19 cellular contexts compared by ENCODE assay signal in genomic region chr13:113666951-113667701, GRCh38. TPM values are rescaled to one million over a fixed set of nuclear protein-coding genes. Genes with fewer than 3 reads are reported as not detected.
DNase-seq lines count a peak whose midpoint lies in the region; ATAC-seq and TF ChIP-seq lines count a peak whose summit lies in the region.
"Had no signal": no experiment of that assay in that cellular context is flagged by ENCODE, and none has a peak within 500 bp of the region (broad histone marks: within the 10 kb centered on the region; RNA-seq: fewer than 3 reads in every experiment).

GRK1 (plus strand) TSS chr13:113667219; CDS start chr13:113667387, 168 bp downstream.

- H3K4me2 ChIP-seq in GM23338 (no peak within 1 kb of the TSS), PC-3 (ENCODE audit: low read length) (no peak within 1 kb of the TSS), Karpas-422 (ENCODE audit: low read depth, low read length, poor library complexity, severe bottlenecking) (no peak within 1 kb of the TSS)
- H3K4me2 ChIP-seq: KMS-11 had no signal

- no peak within 1 kb of the TSS for H2AFZ ChIP-seq in GM23338
- H2AFZ ChIP-seq in PC-3 (ENCODE audit: low read length): no peak within 1 kb of the TSS
- no peak within 1 kb of the TSS for H2AFZ ChIP-seq in Karpas-422 (ENCODE audit: low read length)

- H3K36me3 ChIP-seq in GM23338 (ENCODE audit: insufficient read depth) (no peaks in the 10 kb centered on the region), PC-3 (ENCODE audit: low read depth, low read length) (no peaks in the 10 kb centered on the region), Karpas-422 (ENCODE audit: insufficient read depth, low read length) (no peaks in the 10 kb centered on the region)

- no peaks in the 10 kb centered on the region for H3K9me2 ChIP-seq in GM23338 (ENCODE audit: insufficient read depth)
- H3K9me2 ChIP-seq in PC-3 (replicated peaks; ENCODE audit: low read length): no peaks in the 10 kb centered on the region
- H3K9me2 ChIP-seq in Karpas-422 (replicated peaks; ENCODE audit: insufficient read depth, low read length): no peaks in the 10 kb centered on the region

- no peak for DNase-seq in GM23338 (ENCODE audit: low spot score)
- peak; percentile 35 for DNase-seq in NCI-H82 treated with DMSO at 0.1 percent for 48 hours (lab: John Stamatoyannopoulos, UW; ENCODE audit: unreplicated experiment)
- DNase-seq in islet precursor cell: peak; percentile 54
- DNase-seq in progenitor cell of endocrine pancreas (ENCODE audit: low spot score, unreplicated experiment): no peak
- no peak for DNase-seq in PC-3
- no peak for DNase-seq in GM03348 (ENCODE audit: low spot score)
- no peak for DNase-seq in Karpas-422
- DNase-seq: C1 segment of cervical spinal cord; DMS79; NCI-H1436; stimulated activated CD4-positive, alpha-beta T cell treated with anti-CD3 and anti-CD28 coated beads, Interleukin-15, amount 100 ng/mL, for 24 hours had no signal

- TF ChIP-seq CTCF in GM23338 (conservative IDR thresholded peaks at IDR 0.05; ENCODE audit: low read depth in 2 of 2) (no peak), progenitor cell of endocrine pancreas (IDR thresholded peaks at IDR 0.05; ENCODE audit: unreplicated experiment) (no peak), PC-3 (conservative IDR thresholded peaks at IDR 0.05; ENCODE audit: low read depth, low read length) (no peak)

- H3K36me3 Mint-ChIP-seq in GM23338 (ENCODE audit: low read depth): no peaks in the 10 kb centered on the region
- H3K36me3 Mint-ChIP-seq in progenitor cell of endocrine pancreas (ENCODE audit: insufficient read depth): no peaks in the 10 kb centered on the region

- no peaks in the 10 kb centered on the region for H3K79me2 ChIP-seq in GM23338 (replicated peaks; ENCODE audit: insufficient read depth)
- H3K79me2 ChIP-seq in PC-3 (ENCODE audit: low read length): no peaks in the 10 kb centered on the region
- H3K79me2 ChIP-seq in Karpas-422 (ENCODE audit: low read length): no peaks in the 10 kb centered on the region

- H3K4me3 Mint-ChIP-seq in GM23338 (no peak within 1 kb of the TSS), progenitor cell of endocrine pancreas (ENCODE audit: low read depth) (no peak within 1 kb of the TSS)
- H3K4me3 Mint-ChIP-seq: dendritic cell treated with granulocyte-macrophage colony-stimulating factor and Interleukin-4, amounts not matched to agents 40 ng/mL and 50 ng/mL, for 4 days had no signal

- no peaks in the 10 kb centered on the region for H3K27me3 ChIP-seq in GM23338 (ENCODE audit: insufficient read depth)
- no peaks in the 10 kb centered on the region for H3K27me3 ChIP-seq in PC-3 (ENCODE audit: low read length)
- no peaks in the 10 kb centered on the region for H3K27me3 ChIP-seq in Karpas-422 (ENCODE audit: low read length)
- H3K27me3 ChIP-seq: body of pancreas had no signal

- no TSS peak for BruUV-seq in PC-3 (replicated peaks; lab: Mats Ljungman, UMichigan)

- H3K4me1 Mint-ChIP-seq in GM23338: peaks cover 5% of the 10 kb centered on the region; the same call in 2 of the 3 replicates
- peaks cover 12% of the 10 kb centered on the region for H3K4me1 Mint-ChIP-seq in progenitor cell of endocrine pancreas (ENCODE audit: low read depth)

- no peak within 1 kb of the TSS for H3K4me3 ChIP-seq in GM23338
- H3K4me3 ChIP-seq in PC-3 (ENCODE audit: low read length): no peak within 1 kb of the TSS
- H3K4me3 ChIP-seq in Karpas-422 (ENCODE audit: low read length): no peak within 1 kb of the TSS
- H3K4me3 ChIP-seq: body of pancreas had no signal

- no peak within 1 kb of the TSS for H3K9ac ChIP-seq in PC-3 (ENCODE audit: low read length)
- no peak within 1 kb of the TSS for H3K9ac ChIP-seq in Karpas-422 (ENCODE audit: low read length)
- H3K9ac ChIP-seq: KMS-11 had no signal

- H3K4me1 ChIP-seq in GM23338 (ENCODE audit: insufficient read depth) (no peaks in the 10 kb centered on the region), PC-3 (ENCODE audit: insufficient read depth, low read length) (no peaks in the 10 kb centered on the region), Karpas-422 (ENCODE audit: low read length) (no peaks in the 10 kb centered on the region)

- peak; percentile 36 for ATAC-seq in GM23338
- ATAC-seq in PC-3: no peak
- ATAC-seq: body of pancreas had no signal

- H3K9me3 Mint-ChIP-seq in GM23338: peaks cover 1% of the 10 kb centered on the region; the same call in 1 of the 3 replicates
- H3K9me3 Mint-ChIP-seq in progenitor cell of endocrine pancreas (ENCODE audit: low read depth): peaks cover 1% of the 10 kb centered on the region

- H3K27ac ChIP-seq in GM23338 (ENCODE audit: low read depth) (no peak within 1 kb of the TSS), PC-3 (ENCODE audit: low read length) (no peak within 1 kb of the TSS), Karpas-422 (ENCODE audit: low read length) (no peak within 1 kb of the TSS)
- H3K27ac ChIP-seq: HL-60, KMS-11 had no signal

- CTCF ChIA-PET in PC-3 (lab: Charles Lee): no interaction called here

- intact Hi-C loops in PC-3 (cut with micrococcal nuclease): no loop called here

- no peak within 1 kb of the TSS; the same call in 1 of the 2 replicates for H3K27ac Mint-ChIP-seq in GM23338
- H3K27ac Mint-ChIP-seq in progenitor cell of endocrine pancreas: peak within 1 kb of the TSS; percentile 83
- H3K27ac Mint-ChIP-seq: dendritic cell treated with granulocyte-macrophage colony-stimulating factor and Interleukin-4, amounts not matched to agents 40 ng/mL and 50 ng/mL, for 4 days had no signal

- H3K27me3 Mint-ChIP-seq in GM23338 (ENCODE audit: insufficient read depth, low read depth, poor library complexity): peaks cover 6% of the 10 kb centered on the region
- H3K27me3 Mint-ChIP-seq in progenitor cell of endocrine pancreas: peaks cover 6% of the 10 kb centered on the region

- H4K20me1 ChIP-seq in GM23338 (replicated peaks; ENCODE audit: insufficient read depth) (no peaks in the 10 kb centered on the region), PC-3 (ENCODE audit: low read length) (no peaks in the 10 kb centered on the region), Karpas-422 (ENCODE audit: insufficient read depth, low read depth, low read length) (no peaks in the 10 kb centered on the region)

- no peaks in the 10 kb centered on the region for H3F3A ChIP-seq in GM23338 (replicated peaks; ENCODE audit: low read depth)
- H3F3A ChIP-seq in PC-3 (ENCODE audit: low read length, unreplicated experiment): no peaks in the 10 kb centered on the region

- POLR2A ChIA-PET in PC-3 (lab: Charles Lee; ENCODE audit: unreplicated experiment): no interaction called here

- no peaks in the 10 kb centered on the region for H3K9me3 ChIP-seq in PC-3 (ENCODE audit: low read length)
- H3K9me3 ChIP-seq in Karpas-422 (ENCODE audit: low read length): no peaks in the 10 kb centered on the region; the same call in 1 of the 2 replicates
- H3K9me3 ChIP-seq: body of pancreas had no signal

TF ChIP-seq in GM23338, 12 proteins besides CTCF, POLR2A, EP300 and RAD21 (continues in another document):
- TF ChIP-seq STAT1 (IDR thresholded peaks at IDR 0.05; ENCODE audit: unreplicated experiment): no peak
- TF ChIP-seq, protein P1, sequence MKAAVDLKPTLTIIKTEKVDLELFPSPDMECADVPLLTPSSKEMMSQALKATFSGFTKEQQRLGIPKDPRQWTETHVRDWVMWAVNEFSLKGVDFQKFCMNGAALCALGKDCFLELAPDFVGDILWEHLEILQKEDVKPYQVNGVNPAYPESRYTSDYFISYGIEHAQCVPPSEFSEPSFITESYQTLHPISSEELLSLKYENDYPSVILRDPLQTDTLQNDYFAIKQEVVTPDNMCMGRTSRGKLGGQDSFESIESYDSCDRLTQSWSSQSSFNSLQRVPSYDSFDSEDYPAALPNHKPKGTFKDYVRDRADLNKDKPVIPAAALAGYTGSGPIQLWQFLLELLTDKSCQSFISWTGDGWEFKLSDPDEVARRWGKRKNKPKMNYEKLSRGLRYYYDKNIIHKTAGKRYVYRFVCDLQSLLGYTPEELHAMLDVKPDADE (IDR thresholded peaks at IDR 0.05): no peak
- no peak for TF ChIP-seq NANOG (IDR thresholded peaks at IDR 0.05; ENCODE audit: borderline replicate concordance)

RNA-seq across cellular contexts. Expression of gene GRK1, which starts in this region (rescaled TPM):
- 0.27 TPM in 1 of 2 replicates, not detected in the other for total RNA-seq in GM23338 (2014; rRNA removed; shearing (Covaris generic))
- not detected in 2 replicates for polyA plus RNA-seq in GM23338 (2016; fragmentation: Nextera tagmentation; extraction: Ambion mirVana)
- 0.73 and 1.1 TPM in 2 replicates for total RNA-seq in progenitor cell of endocrine pancreas
- total RNA-seq in PC-3 (2014; rRNA removed): not detected in 2 replicates
- total RNA-seq in Karpas-422 (2014; rRNA removed; shearing (Covaris generic); ENCODE audit: low replicate concordance): not detected in 2 replicates
- total RNA-seq: body of pancreas, glomerular endothelial cell, NCI-H460, subcutaneous adipose tissue had no signal
- polyA plus RNA-seq: esophagus had no signal

Comparison
In these comparisons a context has a peak if more than half of its experiments do, and no peak if none do; other contexts are left out.
1. Peak in ATAC-seq in GM23338; RNA of the gene not detected or under 1 TPM.
2. DNase-seq: peak in NCI-H82 treated with DMSO at 0.1 percent for 48 hours (single experiment) and islet precursor cell (single experiment); none in GM23338 (single experiment), progenitor cell of endocrine pancreas (single experiment), PC-3 (single experiment), GM03348 (single experiment) and Karpas-422 (single experiment).